Comparison of ENCODE assay signal across 31 cellular contexts in genomic region chr17:74403512-74404137, GRCh38. TPM values are rescaled to one million over a fixed set of nuclear protein-coding genes. Genes with fewer than 3 reads are reported as not detected.
DNase-seq lines count a peak whose midpoint lies in the region; FAIRE-seq and TF ChIP-seq lines count a peak whose summit lies in the region.
"Had no signal": no experiment of that assay in that cellular context is flagged by ENCODE, and none has a peak within 500 bp of the region (broad histone marks: within the 10 kb centered on the region; RNA-seq: fewer than 3 reads in every experiment).

No MANE protein-coding gene starts in this region.

- H3K4me3 ChIP-seq in H1 (ENCODE audit: extremely low read depth in 1 of 4, insufficient read depth in 2 of 4, low read depth in 3 of 4, low read length in 4 of 4) (peak overlapping the region in 1 of 4 experiments; percentile 37; a peak in 3 of 8 replicates), neuronal stem cell (ENCODE audit: low read length in 2 of 2) (no peak overlapping the region), coronary artery (no peak overlapping the region)
- H3K4me3 ChIP-seq: breast epithelium, gastroesophageal sphincter, hepatocyte, pancreas, smooth muscle cell, thoracic aorta had no signal

- FAIRE-seq in H1 (lab: Jason Lieb, UNC), result no peak
- FAIRE-seq: GM12892, pancreas had no signal

- H3K14ac ChIP-seq in H1 (ENCODE audit: insufficient read length) (no peak overlapping the region), neuronal stem cell (ENCODE audit: low read length) (no peak overlapping the region)

- no peaks in the 10 kb centered on the region for H3K79me1 ChIP-seq in H1 (ENCODE audit: low read depth, low read length)
- no peaks in the 10 kb centered on the region for H3K79me1 ChIP-seq in neuronal stem cell (ENCODE audit: low read depth, low read length)

- H3K56ac ChIP-seq in H1 (replicated peaks; ENCODE audit: insufficient read length, low read depth, low read length), result no peak overlapping the region

- H2BK120ac ChIP-seq in H1 (replicated peaks; ENCODE audit: low read depth, low read length), result peak overlapping the region; percentile 55
- H2BK120ac ChIP-seq in neuronal stem cell (ENCODE audit: low read depth, low read length), result no peak overlapping the region

- H3K36me3 ChIP-seq in H1 (ENCODE audit: control insufficient read depth in 2 of 4, insufficient read depth in 4 of 4, low read length in 3 of 4) (no peaks in the 10 kb centered on the region), neuronal stem cell (replicated peaks in 1 of 2; ENCODE audit: control insufficient read depth in 2 of 2, insufficient read depth in 2 of 2, low read length in 2 of 2) (no peaks in the 10 kb centered on the region)
- H3K36me3 ChIP-seq: breast epithelium, gastroesophageal sphincter, pancreas, thoracic aorta, WERI-Rb-1 had no signal

- peak overlapping the region; percentile 42; the same call in 1 of the 2 replicates for H3K18ac ChIP-seq in H1 (ENCODE audit: extremely low read depth, low read length)
- H3K18ac ChIP-seq in neuronal stem cell (ENCODE audit: low read length), result peak overlapping the region; percentile 41

- TF ChIP-seq POLR2A in H1 (IDR thresholded peaks at IDR 0.05; ENCODE audit: control extremely low read depth in 1 of 2, low read depth in 2 of 2, low read length in 2 of 2), result no peak

- WGBS in H1 (ENCODE audit: extremely low coverage in 1 of 2, insufficient coverage in 1 of 2, insufficient read length in 1 of 2, insufficient replicate concordance in 2 of 2, low coverage in 1 of 2, low lambda C conversion rate in 2 of 2, missing lambda C conversion rate in 1 of 2), 2 experiments, result 66% methylated on average over 10 of the region's 12 CpGs; no CpG with 5 or more reads in 1 of the 2 experiments
- no CpG with 5 or more reads among the region's 12 CpGs for WGBS in neuronal stem cell (ENCODE audit: extremely low coverage in 2 of 2, insufficient read length in 2 of 2, insufficient replicate concordance in 1 of 2), 2 donors

- H3K4me1 ChIP-seq in H1 (replicated peaks in 1 of 4; ENCODE audit: control insufficient read depth in 3 of 4, insufficient read depth in 4 of 4, low read length in 3 of 4), result peaks cover 3 to 17% (median 14%) of the 10 kb centered on the region in 4 experiments
- H3K4me1 ChIP-seq in neuronal stem cell (ENCODE audit: control insufficient read depth in 2 of 2, insufficient read depth in 1 of 2, low read depth in 1 of 2, low read length in 2 of 2), result peaks cover 0 to 13% of the 10 kb centered on the region in 2 donors
- H3K4me1 ChIP-seq: breast epithelium, gastroesophageal sphincter, pancreas had no signal

- TF ChIP-seq CTCF in H1 (IDR thresholded peaks at IDR 0.05; ENCODE audit: control extremely low read depth in 1 of 3, insufficient read depth in 1 of 3, low read depth in 1 of 3, low read length in 3 of 3) (no peak), coronary artery (IDR thresholded peaks at IDR 0.05) (no peak)

- H2BK15ac ChIP-seq in H1 (ENCODE audit: low read length) (0 out of 2 replicates have a peak overlapping the region, but pooled peaks have one; percentile 61), neuronal stem cell (ENCODE audit: low read length) (no peak overlapping the region)

- peak overlapping the region; percentile 52 for H4K91ac ChIP-seq in H1 (replicated peaks; ENCODE audit: insufficient read length, low read length)
- no peak overlapping the region for H4K91ac ChIP-seq in neuronal stem cell (ENCODE audit: low read depth, low read length, poor library complexity)

- DNase-seq in ELF-1 (ENCODE audit: low read depth, low spot score) (peak; percentile 35), Kasumi-1 (lab: John Stamatoyannopoulos, UW) (peak; percentile 54 to 70), H1 (ENCODE audit: low read depth in 1 of 2, low spot score in 2 of 2) (no peak), neuronal stem cell (ENCODE audit: low spot score) (no peak), coronary artery (ENCODE audit: low spot score) (no peak), LoVo (ENCODE audit: low spot score) (no peak), NCI-H1930 (lab: John Stamatoyannopoulos, UW) (no peak)
- DNase-seq in activated CD4-positive, alpha-beta T cell treated with anti-CD3 and anti-CD28 coated beads, Interleukin-2, amount 50 U/mL, for 1 hour, result no peak
- DNase-seq: activated CD4-positive, alpha-beta T cell treated with anti-CD3 and anti-CD28 coated beads, Interleukin-2, amount 10 ng/mL, durations not matched to agents 24 days and 14 days; CD4-positive, alpha-beta memory T cell; immature natural killer cell; KBM-7; left colon; mammary epithelial cell; NCI-H1436 treated with DMSO at 0.1 percent for 48 hours; NCI-H748 treated with DMSO at 0.1 percent for 48 hours; pancreas; right cardiac atrium; T-helper 9 cell; WERI-Rb-1 had no signal

- H3K4ac ChIP-seq in H1 (replicated peaks; ENCODE audit: insufficient read length, low read depth, low read length) (peak overlapping the region; percentile 36), neuronal stem cell (ENCODE audit: low read length) (no peak overlapping the region)

- peak overlapping the region; percentile 55 to 58 for H3K4me2 ChIP-seq in H1 (ENCODE audit: insufficient read depth in 1 of 2, low read depth in 2 of 2, low read length in 2 of 2)
- H3K4me2 ChIP-seq in neuronal stem cell (ENCODE audit: insufficient read depth, low read length, poor library complexity, severe bottlenecking), result no peak overlapping the region
- H3K4me2 ChIP-seq: hepatocyte, smooth muscle cell had no signal

- H3K9me3 ChIP-seq in H1 (ENCODE audit: insufficient read depth in 2 of 2, low read depth in 1 of 2, low read length in 1 of 2) (no peaks in the 10 kb centered on the region), neuronal stem cell (replicated peaks in 1 of 2; ENCODE audit: control insufficient read depth in 2 of 2, insufficient read depth in 1 of 2, low read depth in 1 of 2, low read length in 2 of 2) (no peaks in the 10 kb centered on the region)
- H3K9me3 ChIP-seq: breast epithelium, gastroesophageal sphincter, pancreas, thoracic aorta had no signal

- H3K23me2 ChIP-seq in H1 (ENCODE audit: low read depth, low read length), result no peaks in the 10 kb centered on the region; the same call in 1 of the 2 replicates

- H3K23ac ChIP-seq in H1 (ENCODE audit: insufficient read length) (no peak overlapping the region), neuronal stem cell (ENCODE audit: low read depth, low read length, poor library complexity) (no peak overlapping the region)

- peak overlapping the region; percentile 70; the same call in 1 of the 2 replicates for H2AK5ac ChIP-seq in H1 (ENCODE audit: low read depth, low read length)
- no peak overlapping the region for H2AK5ac ChIP-seq in neuronal stem cell (ENCODE audit: low read depth, low read length)

- POLR2A ChIA-PET in H1 (lab: Charles Lee; ENCODE audit: partially characterized antibody), result interaction anchor here (0.7 to 1.2 kb wide), 4 partner anchors 9 to 48 kb away, joined by 3 to 6 read pairs (median 3); no protein-coding TSS in a partner anchor

- CTCF ChIA-PET in H1 (lab: Charles Lee; ENCODE audit: partially characterized antibody), result interaction anchor here (0.7 to 7.4 kb wide), 16 partner anchors 8 to 163 kb away, joined by 3 to 47 read pairs (median 4); no protein-coding TSS in a partner anchor

- H3K79me2 ChIP-seq in H1 (ENCODE audit: control insufficient read depth in 1 of 2, insufficient read depth in 2 of 2, low read length in 2 of 2), result no peaks in the 10 kb centered on the region
- H3K79me2 ChIP-seq: hepatocyte had no signal

- no peak for TF ChIP-seq EP300 in H1 (IDR thresholded peaks at IDR 0.05; ENCODE audit: borderline replicate concordance in 1 of 2, low read depth in 2 of 2, low read length in 2 of 2)

- H4K5ac ChIP-seq in H1 (ENCODE audit: insufficient read length, low read depth, low read length), result peak overlapping the region; percentile 35

- H4K8ac ChIP-seq in H1 (ENCODE audit: extremely low read depth, insufficient read depth, low read length) (no peak overlapping the region), neuronal stem cell (ENCODE audit: low read depth, low read length) (no peak overlapping the region)

- H2AFZ ChIP-seq in H1 (ENCODE audit: low read length) (0 out of 2 replicates have a peak overlapping the region, but pooled peaks have one; percentile 88), neuronal stem cell (ENCODE audit: low read length) (no peak overlapping the region)
- H2AFZ ChIP-seq: hepatocyte had no signal

- TF ChIP-seq RAD21 in H1 (IDR thresholded peaks at IDR 0.05 in 1 of 2, conservative IDR thresholded peaks at IDR 0.05 in 1 of 2; ENCODE audit: low read depth in 2 of 2, low read length in 2 of 2), result no peak

- H3K9ac ChIP-seq in H1 (replicated peaks in 1 of 4; ENCODE audit: extremely low read depth in 1 of 4, low read depth in 3 of 4, low read length in 3 of 4) (no peak overlapping the region), neuronal stem cell (ENCODE audit: low read depth, low read length, poor library complexity) (no peak overlapping the region)

- H3K27ac ChIP-seq in H1 (ENCODE audit: low read depth, low read length), result no peak overlapping the region
- H3K27ac ChIP-seq in neuronal stem cell (replicated peaks; ENCODE audit: low read length), result no peak overlapping the region
- H3K27ac ChIP-seq in coronary artery, result no peak overlapping the region
- H3K27ac ChIP-seq: breast epithelium, gastroesophageal sphincter, hepatocyte, pancreas, thoracic aorta, WERI-Rb-1 had no signal

- H3K27me3 ChIP-seq in H1 (replicated peaks in 1 of 4; ENCODE audit: control insufficient read depth in 3 of 4, extremely low read depth in 1 of 4, insufficient read depth in 3 of 4, low read length in 3 of 4) (no peaks in the 10 kb centered on the region), neuronal stem cell (ENCODE audit: control insufficient read depth in 3 of 3, insufficient read depth in 3 of 3, low read depth in 1 of 3, low read length in 3 of 3) (no peaks in the 10 kb centered on the region)
- H3K27me3 ChIP-seq: breast epithelium, hepatocyte, pancreas had no signal

- H4K20me1 ChIP-seq in H1 (replicated peaks in 1 of 2; ENCODE audit: control insufficient read depth in 1 of 2, insufficient read depth in 2 of 2, low read length in 2 of 2), result no peaks in the 10 kb centered on the region

- H2BK20ac ChIP-seq in H1 (ENCODE audit: low read length), result peak overlapping the region; percentile 90

- H2BK12ac ChIP-seq in H1 (ENCODE audit: low read depth, low read length), result peak overlapping the region; percentile 83; the same call in 1 of the 2 replicates
- no peak overlapping the region for H2BK12ac ChIP-seq in neuronal stem cell (ENCODE audit: low read length)

- H2BK5ac ChIP-seq in H1 (ENCODE audit: low read depth, low read length) (peak overlapping the region; percentile 37; the same call in 1 of the 2 replicates), neuronal stem cell (ENCODE audit: low read length) (no peak overlapping the region)

RNA-seq across cellular contexts. Expression of gene GPRC5C, which starts 28.3 kb away (rescaled TPM):
- 17.1 and 18.3 TPM in 2 replicates for total RNA-seq in H1 (2021; fragmentation: NEBNext Ultra II Directional; extraction: Animal tissue kit (Norgen Biotek cat#: 25700))
- 55.8 and 58.7 TPM in 2 replicates for polyA plus RNA-seq in H1 (2011; rRNA removed)
- 47.4 TPM for polyA plus RNA-seq in H1 (2011; cell fraction: cytosol; rRNA removed)
- polyA plus RNA-seq in H1 (2011; cell fraction: nucleus; rRNA removed), result 60.7 TPM
- polyA plus RNA-seq in H1 (2012, experiment 1 of 2), result 8.3 to 26.4 TPM (median 23.9 TPM) in 4 replicates
- polyA plus RNA-seq in H1 (2012, experiment 2 of 2), result 21.0 TPM
- polyA plus RNA-seq in H1 (2013, experiment 1 of 2), result 21.4 TPM
- polyA plus RNA-seq in H1 (2013, experiment 2 of 2), result 20.6 TPM
- polyA minus RNA-seq in H1 (2011; rRNA and poly(A)+ RNA removed), result 23.1 and 27.5 TPM in 2 replicates
- polyA minus RNA-seq in H1 (2011; cell fraction: cytosol; rRNA and poly(A)+ RNA removed), result 29.0 TPM
- polyA minus RNA-seq in H1 (2011; cell fraction: nucleus; rRNA and poly(A)+ RNA removed), result 19.2 TPM
- 39.2 TPM for polyA plus RNA-seq in neuronal stem cell (2013, experiment 1 of 2)
- 37.9 TPM for polyA plus RNA-seq in neuronal stem cell (2013, experiment 2 of 2)
- total RNA-seq: A673; CD4-positive, alpha-beta memory T cell had no signal
- polyA plus RNA-seq: CD4-positive, alpha-beta memory T cell had no signal

RNA-seq across cellular contexts. Expression of gene GPR142, which starts 36.3 kb away (rescaled TPM):
- not detected in 2 replicates for total RNA-seq in H1 (2021; fragmentation: NEBNext Ultra II Directional; extraction: Animal tissue kit (Norgen Biotek cat#: 25700))
- polyA plus RNA-seq in H1 (2011; rRNA removed), result 0.05 and 0.11 TPM in 2 replicates
- polyA plus RNA-seq in H1 (2011; cell fraction: cytosol; rRNA removed), result 0.13 TPM
- 0.17 TPM for polyA plus RNA-seq in H1 (2011; cell fraction: nucleus; rRNA removed)
- 0.11 TPM in 1 of 4 replicates, not detected in the others for polyA plus RNA-seq in H1 (2012, experiment 1 of 2)
- not detected for polyA plus RNA-seq in H1 (2012, experiment 2 of 2)
- not detected for polyA plus RNA-seq in H1 (2013, experiment 1 of 2)
- polyA plus RNA-seq in H1 (2013, experiment 2 of 2), result not detected
- 0.20 TPM in 1 of 2 replicates, not detected in the other for polyA minus RNA-seq in H1 (2011; rRNA and poly(A)+ RNA removed)
- polyA minus RNA-seq in H1 (2011; cell fraction: cytosol; rRNA and poly(A)+ RNA removed), result not detected
- polyA minus RNA-seq in H1 (2011; cell fraction: nucleus; rRNA and poly(A)+ RNA removed), result not detected
- 0.22 TPM for polyA plus RNA-seq in neuronal stem cell (2013, experiment 1 of 2)
- 0.24 TPM for polyA plus RNA-seq in neuronal stem cell (2013, experiment 2 of 2)
- total RNA-seq: activated CD4-positive, alpha-beta T cell treated with anti-CD3 and anti-CD28 coated beads, Interleukin-2, amount 10 ng/mL, durations not matched to agents 24 days and 14 days; activated CD8-positive, alpha-beta memory T cell treated with anti-CD3 and anti-CD28 coated beads for 36 hours; activated naive CD4-positive, alpha-beta T cell treated with anti-CD3 and anti-CD28 coated beads, Interleukin-2, amount 50 U/mL, for 72 hours; breast epithelium; CD4-positive, alpha-beta memory T cell; fibroblast of lung; hepatocyte; mammary epithelial cell; right cardiac atrium; RPMI7951; smooth muscle cell; thoracic aorta had no signal
- polyA plus RNA-seq: CD4-positive, alpha-beta memory T cell; fibroblast of lung; hepatocyte; mammary epithelial cell; right cardiac atrium; smooth muscle cell had no signal

RNA-seq across cellular contexts. Expression of gene BTBD17, which starts 42.0 kb away (rescaled TPM):
- 7.0 and 7.8 TPM in 2 replicates for total RNA-seq in H1 (2021; fragmentation: NEBNext Ultra II Directional; extraction: Animal tissue kit (Norgen Biotek cat#: 25700))
- 14.8 and 17.0 TPM in 2 replicates for polyA plus RNA-seq in H1 (2011; rRNA removed)
- polyA plus RNA-seq in H1 (2011; cell fraction: cytosol; rRNA removed), result 12.3 TPM
- polyA plus RNA-seq in H1 (2011; cell fraction: nucleus; rRNA removed), result 9.5 TPM
- 4.6 to 11.2 TPM (median 8.7 TPM) in 4 replicates for polyA plus RNA-seq in H1 (2012, experiment 1 of 2)
- 6.9 TPM for polyA plus RNA-seq in H1 (2012, experiment 2 of 2)
- 7.9 TPM for polyA plus RNA-seq in H1 (2013, experiment 1 of 2)
- polyA plus RNA-seq in H1 (2013, experiment 2 of 2), result 8.0 TPM
- polyA minus RNA-seq in H1 (2011; rRNA and poly(A)+ RNA removed), result 1.8 and 3.4 TPM in 2 replicates
- 8.6 TPM for polyA minus RNA-seq in H1 (2011; cell fraction: cytosol; rRNA and poly(A)+ RNA removed)
- 9.2 TPM for polyA minus RNA-seq in H1 (2011; cell fraction: nucleus; rRNA and poly(A)+ RNA removed)
- 17.6 TPM for polyA plus RNA-seq in neuronal stem cell (2013, experiment 1 of 2)
- polyA plus RNA-seq in neuronal stem cell (2013, experiment 2 of 2), result 17.1 TPM
- total RNA-seq: activated CD4-positive, alpha-beta T cell treated with anti-CD3 and anti-CD28 coated beads, Interleukin-2, amount 10 ng/mL, durations not matched to agents 24 days and 14 days; activated CD8-positive, alpha-beta memory T cell treated with anti-CD3 and anti-CD28 coated beads for 36 hours; activated naive CD4-positive, alpha-beta T cell treated with anti-CD3 and anti-CD28 coated beads, Interleukin-2, amount 50 U/mL, for 72 hours; breast epithelium; CD4-positive, alpha-beta memory T cell; gastroesophageal sphincter; mammary epithelial cell; right cardiac atrium; RPMI7951; smooth muscle cell; thoracic aorta had no signal
- polyA plus RNA-seq: CD4-positive, alpha-beta memory T cell; fibroblast of lung; mammary epithelial cell; right cardiac atrium; smooth muscle cell had no signal

Comparison
In these comparisons a context has a peak if more than half of its experiments do, and no peak if none do; other contexts are left out.
1. DNase-seq: peak in ELF-1 (single experiment) and Kasumi-1 (2 of 2); none in H1 (0 of 2), neuronal stem cell (single experiment), activated CD4-positive, alpha-beta T cell treated with anti-CD3 and anti-CD28 coated beads, Interleukin-2, amount 50 U/mL, for 1 hour (single experiment), coronary artery (single experiment), LoVo (single experiment) and NCI-H1930 (0 of 2).